Comparison of ENCODE assay signal across 14 cellular contexts in genomic region chr3:80889643-80890042, GRCh38.
DNase-seq lines count a peak whose midpoint lies in the region; ATAC-seq lines count a peak whose summit lies in the region.
"Had no signal": no experiment of that assay in that cellular context is flagged by ENCODE, and none has a peak within 500 bp of the region (broad histone marks: within the 10 kb centered on the region; RNA-seq: fewer than 3 reads in every experiment).

No MANE protein-coding gene starts in this region.

- ATAC-seq in HG03469 (IDR thresholded peaks at IDR 0.05; ENCODE audit: unreplicated experiment), result no peak
- ATAC-seq: A549 had no signal

- DNase-seq in ELR (ENCODE audit: low read depth) (peak; percentile 7), HT1080 (ENCODE audit: low read depth) (peak; percentile 41), dermis microvascular lymphatic vessel endothelial cell (ENCODE audit: low read depth in 2 of 2) (peak; percentile 0 to 39), renal cortical epithelial cell (ENCODE audit: low read depth) (peak; percentile 31), NCI-H2081 treated with DMSO at 0.1 percent for 48 hours (lab: John Stamatoyannopoulos, UW) (no peak), cerebellum (ENCODE audit: low spot score) (no peak)
- DNase-seq: Caco-2; CD8-positive, alpha-beta memory T cell; DMS 273 treated with DMSO at 0.1 percent for 48 hours; HFFc6; IMR-90; KG1 had no signal

Comparison
In these comparisons a context has a peak if more than half of its experiments do, and no peak if none do; other contexts are left out.
1. DNase-seq: peak in ELR (single experiment), HT1080 (single experiment), dermis microvascular lymphatic vessel endothelial cell (2 of 2) and renal cortical epithelial cell (single experiment); none in NCI-H2081 treated with DMSO at 0.1 percent for 48 hours (single experiment) and cerebellum (single experiment).